ENCODE assay signal across 19 cellular contexts in genomic region chr7:35993113-35993512, GRCh38.
"Had no signal": no experiment of that assay in that cellular context is flagged by ENCODE, and none has a peak within 500 bp of the region (broad histone marks: within the 10 kb centered on the region; RNA-seq: fewer than 3 reads in every experiment).

No MANE protein-coding gene starts in this region.

- H3K27ac ChIP-seq: coronary artery, left lung, neural progenitor cell, sigmoid colon, testis had no signal

- H3K9me3 ChIP-seq: left lung, sigmoid colon, testis had no signal

- H3K4me1 ChIP-seq: left lung, neural progenitor cell, testis had no signal

- H3K27me3 ChIP-seq: left lung, neural progenitor cell, sigmoid colon, testis had no signal

- DNase-seq: activated CD4-positive, alpha-beta T cell treated with anti-CD3 and anti-CD28 coated beads, Interleukin-2, amount 50 U/mL, for 4 hours; activated CD8-positive, alpha-beta memory T cell treated with anti-CD3 and anti-CD28 coated beads for 24 hours; activated CD8-positive, alpha-beta memory T cell treated with anti-CD3 and anti-CD28 coated beads, Interleukin-2, amount 50 U/mL, for 4 hours; activated naive CD4-positive, alpha-beta T cell treated with Interleukin-2 at 50 U/mL for 16 hours; activated naive CD8-positive, alpha-beta T cell treated with anti-CD3 and anti-CD28 coated beads for 36 hours; activated T-cell treated with anti-CD3 and anti-CD28 coated beads, Interleukin-2, amount 50 U/mL, for 24 hours; amniotic stem cell; cerebellar nuclear complex; left lung; naive thymus-derived CD4-positive, alpha-beta T cell; posterior cingulate gyrus; sigmoid colon; stimulated activated CD4-positive, alpha-beta T cell treated with anti-CD3 and anti-CD28 coated beads, Interleukin-15, amount 100 ng/mL, for 24 hours; testis had no signal

- ATAC-seq: left lung; naive thymus-derived CD4-positive, alpha-beta T cell; stimulated activated memory B cell treated with anti-CD40 and anti-IgM and Interleukin-4, amounts not matched to agents 10 μg/mL and 1 μg/mL and 100 μg/mL, for 72 hours; WTC11 had no signal

- H3K4me3 ChIP-seq: coronary artery, left lung, neural progenitor cell, sigmoid colon, smooth muscle cell, testis had no signal

- H3K36me3 ChIP-seq: left lung, neural progenitor cell, sigmoid colon had no signal
